Comparison of ENCODE assay signal across 9 cellular contexts in the genomic region with DNA sequence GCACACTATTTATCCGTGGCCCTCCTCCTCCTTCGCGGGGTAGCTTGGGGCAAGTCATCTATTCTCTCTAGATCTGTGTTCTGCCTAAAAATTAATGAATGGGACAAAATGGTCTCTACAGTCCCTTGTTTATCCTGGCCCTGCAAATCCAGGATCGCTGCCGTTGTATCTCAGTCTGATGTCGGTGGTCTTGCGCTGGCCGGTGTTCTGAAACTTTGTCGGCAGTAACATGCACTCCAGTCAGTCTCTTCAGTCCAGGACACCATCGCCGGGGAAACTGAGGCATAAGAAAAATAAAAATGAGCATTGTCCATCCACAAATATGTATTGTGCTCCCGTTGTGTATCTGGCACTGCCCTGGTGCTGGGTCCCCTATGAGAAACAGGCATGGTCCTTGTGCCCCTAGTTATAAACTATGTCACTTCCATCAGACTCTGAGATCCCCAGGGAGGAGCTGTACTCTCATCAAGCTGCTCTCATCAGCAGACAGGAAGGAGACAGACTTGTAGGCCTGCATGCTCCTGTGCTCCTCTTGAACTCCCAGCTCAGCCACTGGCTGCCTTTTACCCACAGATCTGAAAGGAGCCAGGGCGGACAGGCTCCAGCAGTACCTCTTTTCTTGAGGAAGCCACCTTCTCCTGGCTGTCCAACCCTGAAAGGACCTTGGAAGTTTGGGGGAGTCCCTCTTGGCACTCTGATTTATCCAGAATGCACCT. TPM values are rescaled to one million over a fixed set of nuclear protein-coding genes. Genes with fewer than 3 reads are reported as not detected.
A peak's percentile ranks its signal among the peaks of the same experiment; 100 is the strongest.
DNase-seq lines count a peak whose midpoint lies in the region; ATAC-seq, FAIRE-seq and TF ChIP-seq lines count a peak whose summit lies in the region.
"Had no signal": no experiment of that assay in that cellular context is flagged by ENCODE, and none has a peak within 500 bp of the region (broad histone marks: within the 10 kb centered on the region; RNA-seq: fewer than 3 reads in every experiment).

No MANE protein-coding gene starts in this region.

- peak overlapping the region; percentile 90 for H3K4me3 Mint-ChIP-seq in central memory CD8-positive, alpha-beta T cell
- peak overlapping the region; percentile 90 to 98 (median 96) for H3K4me3 Mint-ChIP-seq in naive thymus-derived CD4-positive, alpha-beta T cell

- H4K91ac ChIP-seq in IMR-90 (ENCODE audit: insufficient read depth, low read depth, low read length): no peak overlapping the region

- peaks cover 25% of the 10 kb centered on the region for H3K27me3 ChIP-seq in IMR-90 (ENCODE audit: control insufficient read depth, insufficient read depth, low read length)
- H3K27me3 ChIP-seq in naive thymus-derived CD4-positive, alpha-beta T cell (ENCODE audit: control insufficient read depth in 2 of 2, insufficient read depth in 2 of 2, low read length in 2 of 2): peaks cover 3 to 19% of the 10 kb centered on the region in 2 donors

- H3K4me2 ChIP-seq in A549 (peak overlapping the region; percentile 86), IMR-90 (ENCODE audit: low read depth, low read length) (peak overlapping the region; percentile 53; the same call in 1 of the 2 replicates)

- BruUV-seq in IMR-90 (replicated peaks; lab: Mats Ljungman, UMichigan): no TSS peak

- H3K9me3 ChIP-seq in A549 (no peaks in the 10 kb centered on the region), IMR-90 (ENCODE audit: control insufficient read depth, insufficient read depth, low read length) (no peaks in the 10 kb centered on the region)
- no peaks in the 10 kb centered on the region for H3K9me3 ChIP-seq in naive thymus-derived CD4-positive, alpha-beta T cell (ENCODE audit: control insufficient read depth in 2 of 3, low read length in 3 of 3)

- no peak overlapping the region for H3K56ac ChIP-seq in IMR-90 (ENCODE audit: extremely low read depth, insufficient read depth, low read length)

- WGBS in A549 (ENCODE audit: missing lambda C conversion rate): 78% methylated on average over 13 of the region's 13 CpGs
- 60% methylated on average over 6 of the region's 13 CpGs; no CpG with 5 or more reads in 1 of the 2 experiments for WGBS in IMR-90 (ENCODE audit: extremely low coverage in 2 of 2, insufficient read length in 1 of 2), 2 experiments

- H3K4ac ChIP-seq in IMR-90 (ENCODE audit: low read depth, low read length): no peak overlapping the region

- no peak overlapping the region for H2AK5ac ChIP-seq in IMR-90 (ENCODE audit: low read depth, low read length)

- TF ChIP-seq RAD21 in A549 (conservative IDR thresholded peaks at IDR 0.05 in 1 of 2, IDR thresholded peaks at IDR 0.05 in 1 of 2): no peak
- TF ChIP-seq RAD21 in IMR-90 (IDR thresholded peaks at IDR 0.05; ENCODE audit: low read length): no peak

- H3K4me3 ChIP-seq in A549: peak overlapping the region; percentile 60; the same call in 2 of the 3 replicates
- no peak overlapping the region for H3K4me3 ChIP-seq in IMR-90 (ENCODE audit: insufficient read depth, low read depth, low read length)
- H3K4me3 ChIP-seq in naive thymus-derived CD4-positive, alpha-beta T cell (ENCODE audit: low read length): peak overlapping the region; percentile 71

- in situ Hi-C loops in IMR-90 (cut with MboI; ENCODE audit: low sequenced_read_pairs): loop anchor here (25.0 kb wide), 2 partner anchors 276 to 501 kb away; partner anchors contain the start of gene CHCT1

- no peak overlapping the region for H3K9ac ChIP-seq in IMR-90 (ENCODE audit: low read depth, low read length)

- H2BK120ac ChIP-seq in IMR-90 (ENCODE audit: low read depth, low read length): no peak overlapping the region

- no peak overlapping the region for H3K14ac ChIP-seq in IMR-90 (replicated peaks; ENCODE audit: low read depth, low read length)

- intact Hi-C loops in IMR-90 (cut with micrococcal nuclease): loop anchor here (10.0 kb wide), 1 partner anchor 469 kb away; the partner anchor contains the start of gene PPM1D
- intact Hi-C loops in naive thymus-derived CD4-positive, alpha-beta T cell (cut with micrococcal nuclease): loop anchor here in 1 of 2 donors (10.0 kb wide), 2 partner anchors 389 to 469 kb away; partner anchors contain the start of genes APPBP2 and PPM1D

- H4K5ac ChIP-seq in IMR-90 (ENCODE audit: low read depth, low read length): no peak overlapping the region

- H3K79me1 ChIP-seq in IMR-90 (ENCODE audit: low read depth in 1 of 2, low read length in 2 of 2): peaks cover 16 to 27% of the 10 kb centered on the region in 2 experiments; a peak in 2 of 4 replicates

- DNase-seq in A549 (ENCODE audit: low read depth in 1 of 2, low spot score in 1 of 2) (no peak), IMR-90 (no peak), H54 (ENCODE audit: insufficient read length, low spot score) (no peak), DMS53 treated with DMSO at 0.1 percent for 48 hours (lab: John Stamatoyannopoulos, UW; ENCODE audit: unreplicated experiment) (no peak), NCI-H187 (lab: John Stamatoyannopoulos, UW) (no peak)
- no peak for DNase-seq in central memory CD8-positive, alpha-beta T cell (ENCODE audit: low spot score in 2 of 2)
- DNase-seq in naive thymus-derived CD4-positive, alpha-beta T cell: no peak

- no peak overlapping the region for H3K27ac ChIP-seq in A549
- H3K27ac ChIP-seq in IMR-90 (ENCODE audit: insufficient read depth, low read length): no peak overlapping the region
- H3K27ac ChIP-seq in naive thymus-derived CD4-positive, alpha-beta T cell (ENCODE audit: low read depth, low read length): no peak overlapping the region

- peaks cover 14% of the 10 kb centered on the region for H3K36me3 Mint-ChIP-seq in central memory CD8-positive, alpha-beta T cell (ENCODE audit: insufficient read depth)
- H3K36me3 Mint-ChIP-seq in naive thymus-derived CD4-positive, alpha-beta T cell: peaks cover 0 to 14% (median 8%) of the 10 kb centered on the region in 5 donors

- FAIRE-seq in A549 (lab: Jason Lieb, UNC) (no peak), H54 (lab: Jason Lieb, UNC) (no peak)

- peaks cover 8% of the 10 kb centered on the region for H3K9me1 ChIP-seq in IMR-90 (ENCODE audit: insufficient read depth, low read length)

- peaks cover 58% of the 10 kb centered on the region for H3K27me3 Mint-ChIP-seq in central memory CD8-positive, alpha-beta T cell
- H3K27me3 Mint-ChIP-seq in naive thymus-derived CD4-positive, alpha-beta T cell: peaks cover 21 to 49% (median 37%) of the 10 kb centered on the region in 5 donors

- TF ChIP-seq CTCF in A549 (IDR thresholded peaks at IDR 0.05) (no peak), IMR-90 (conservative IDR thresholded peaks at IDR 0.05; ENCODE audit: low read depth, low read length) (no peak)

- no peaks in the 10 kb centered on the region for H3K9me3 Mint-ChIP-seq in central memory CD8-positive, alpha-beta T cell
- H3K9me3 Mint-ChIP-seq in naive thymus-derived CD4-positive, alpha-beta T cell: peaks cover 0 to 2% (median 0%) of the 10 kb centered on the region in 11 donors

- CTCF ChIA-PET in A549 (lab: Yijun Ruan, JAX) (interaction anchor here (1.2 kb wide), 1 partner anchor 435 kb away, joined by 3 read pairs; no protein-coding TSS in a partner anchor), IMR-90 (lab: Yijun Ruan, JAX) (no interaction called here)
- CTCF ChIA-PET in naive thymus-derived CD4-positive, alpha-beta T cell (lab: Charles Lee): interaction anchor here (1.9 kb wide), 1 partner anchor 12 kb away, joined by 4 read pairs; no protein-coding TSS in a partner anchor

- no peak for ATAC-seq in A549
- ATAC-seq in IMR-90 (ENCODE audit: low read depth): no peak
- no peak for ATAC-seq in central memory CD8-positive, alpha-beta T cell (replicated peaks; ENCODE audit: extremely low read depth, poor library complexity, severe bottlenecking)
- no peak for ATAC-seq in naive thymus-derived CD4-positive, alpha-beta T cell
- ATAC-seq in HG02870 (IDR thresholded peaks at IDR 0.05; ENCODE audit: unreplicated experiment): no peak

- peak overlapping the region; percentile 94 for H2AFZ ChIP-seq in IMR-90 (replicated peaks; ENCODE audit: low read length, poor library complexity)

- H4K8ac ChIP-seq in IMR-90 (ENCODE audit: low read depth in 2 of 2, low read length in 2 of 2): 0 out of 4 replicates have a peak overlapping the region, but pooled peaks of 1 of the 2 experiments have one; percentile 30

- H2BK20ac ChIP-seq in IMR-90 (ENCODE audit: low read depth, low read length): no peak overlapping the region

- no peak overlapping the region for H3K18ac ChIP-seq in IMR-90 (ENCODE audit: low read depth, low read length)

- H2AK9ac ChIP-seq in IMR-90 (replicated peaks; ENCODE audit: low read depth, low read length, poor library complexity): no peak overlapping the region

- TF ChIP-seq POLR2A in A549 (IDR thresholded peaks at IDR 0.05; ENCODE audit: low read length) (no peak), IMR-90 (IDR thresholded peaks at IDR 0.05; ENCODE audit: low read depth, low read length) (no peak), H54 (IDR thresholded peaks at IDR 0.05; ENCODE audit: low read depth, low read length) (no peak)

- no peak overlapping the region for H3K23ac ChIP-seq in IMR-90 (ENCODE audit: low read depth, low read length)

- peaks cover 11% of the 10 kb centered on the region for H3K4me1 ChIP-seq in A549
- 0 out of 2 replicates have a peak, but pooled peaks cover under 1% of the 10 kb centered on the region for H3K4me1 ChIP-seq in IMR-90 (ENCODE audit: control insufficient read depth, insufficient read depth, low read length)
- H3K4me1 ChIP-seq in naive thymus-derived CD4-positive, alpha-beta T cell (ENCODE audit: control insufficient read depth in 2 of 2, insufficient read depth in 2 of 2, low read length in 2 of 2): peaks cover 3 to 12% of the 10 kb centered on the region in 2 donors

- H2BK15ac ChIP-seq in IMR-90 (ENCODE audit: low read depth, low read length): no peak overlapping the region

- POLR2A ChIA-PET in A549 (lab: Yijun Ruan, JAX): no interaction called here
- POLR2A ChIA-PET in IMR-90 (lab: Charles Lee; ENCODE audit: unreplicated experiment): no interaction called here
- POLR2A ChIA-PET in naive thymus-derived CD4-positive, alpha-beta T cell (lab: Charles Lee): interaction anchor here (0.6 to 1.1 kb wide), 2 partner anchors 58 to 502 kb away, joined by 3 read pairs; partner anchors contain the start of gene HEATR6

- no peak overlapping the region for H2BK5ac ChIP-seq in IMR-90 (ENCODE audit: low read depth, low read length, poor library complexity, severe bottlenecking)

- no peaks in the 10 kb centered on the region for H4K20me1 ChIP-seq in IMR-90 (ENCODE audit: insufficient read depth, low read length)

- peaks cover 33% of the 10 kb centered on the region for H3K4me1 Mint-ChIP-seq in central memory CD8-positive, alpha-beta T cell
- H3K4me1 Mint-ChIP-seq in naive thymus-derived CD4-positive, alpha-beta T cell: peaks cover 18 to 41% (median 34%) of the 10 kb centered on the region in 7 donors

- H3K36me3 ChIP-seq in IMR-90 (ENCODE audit: control insufficient read depth, insufficient read depth, low read length): peaks cover 4% of the 10 kb centered on the region; the same call in 1 of the 2 replicates
- H3K36me3 ChIP-seq in naive thymus-derived CD4-positive, alpha-beta T cell (ENCODE audit: control insufficient read depth in 2 of 3, insufficient read depth in 3 of 3, low read length in 3 of 3): peaks cover 0 to 3% (median 0%) of the 10 kb centered on the region in 3 experiments

- TF ChIP-seq EP300 in A549 (IDR thresholded peaks at IDR 0.05): no peak

- no peak overlapping the region for H3K27ac Mint-ChIP-seq in central memory CD8-positive, alpha-beta T cell (ENCODE audit: low read depth)
- H3K27ac Mint-ChIP-seq in naive thymus-derived CD4-positive, alpha-beta T cell: peak overlapping the region in 5 of 9 donors; percentile 28 to 87 (median 76)

- dilution Hi-C loops in IMR-90 (cut with HindIII; ENCODE audit: low sequenced_read_pairs, unreplicated experiment): no loop called here

RNA-seq across cellular contexts. Expression of gene CA4, which starts 13.7 kb away (rescaled TPM):
- 0.06 and 0.11 TPM in 2 replicates for polyA plus RNA-seq in A549 (2011; rRNA removed)
- polyA plus RNA-seq in A549 (2012; cell fraction: cytosol; rRNA removed): 0.05 and 0.07 TPM in 2 replicates
- 0.08 and 0.18 TPM in 2 replicates for polyA plus RNA-seq in A549 (2012; cell fraction: nucleus; rRNA removed)
- polyA plus RNA-seq in A549 (2017; fragmentation: RNase III; extraction: RNeasy Plus Mini Kit Qiagen cat#74134 plus additional on column Dnase treatment): 0.11 TPM in 1 of 3 replicates, not detected in the others
- not detected in 2 replicates for polyA minus RNA-seq in A549 (2011; rRNA and poly(A)+ RNA removed)
- total RNA-seq in IMR-90 (2012; rRNA removed): not detected in 2 replicates
- polyA plus RNA-seq in IMR-90 (2012; rRNA removed): not detected in 2 replicates
- not detected in 2 replicates for polyA plus RNA-seq in IMR-90 (2012; cell fraction: cytosol; rRNA removed)
- polyA plus RNA-seq in IMR-90 (2012; cell fraction: nucleus; rRNA removed; ENCODE audit: low replicate concordance): not detected in 2 replicates
- not detected for total RNA-seq in naive thymus-derived CD4-positive, alpha-beta T cell
- polyA plus RNA-seq in naive thymus-derived CD4-positive, alpha-beta T cell: not detected
- total RNA-seq: Daoy had no signal

RNA-seq across cellular contexts. Expression of gene HEATR6, which starts 57.4 kb away (rescaled TPM):
- polyA plus RNA-seq in A549 (2011; rRNA removed) (44.0 and 47.6 TPM in 2 replicates), A549 (2017; fragmentation: RNase III; extraction: RNeasy Plus Mini Kit Qiagen cat#74134 plus additional on column Dnase treatment) (20.7 to 22.9 TPM (median 21.1 TPM) in 3 replicates), IMR-90 (2012; rRNA removed) (16.7 and 20.2 TPM in 2 replicates)
- 18.3 and 20.0 TPM in 2 replicates for polyA plus RNA-seq in A549 (2012; cell fraction: cytosol; rRNA removed)
- 57.9 and 68.1 TPM in 2 replicates for polyA plus RNA-seq in A549 (2012; cell fraction: nucleus; rRNA removed)
- polyA minus RNA-seq in A549 (2011; rRNA and poly(A)+ RNA removed): 64.2 and 69.9 TPM in 2 replicates
- 25.6 and 27.6 TPM in 2 replicates for total RNA-seq in IMR-90 (2012; rRNA removed)
- 6.2 and 14.9 TPM in 2 replicates for polyA plus RNA-seq in IMR-90 (2012; cell fraction: cytosol; rRNA removed)
- polyA plus RNA-seq in IMR-90 (2012; cell fraction: nucleus; rRNA removed; ENCODE audit: low replicate concordance): 38.1 and 58.8 TPM in 2 replicates
- 10 to 100 TPM; 16.9 to 34.7 (median 19.1) TPM for total RNA-seq in naive thymus-derived CD4-positive, alpha-beta T cell
- 10 to 100 TPM; 10.3 to 10.6 TPM for polyA plus RNA-seq in naive thymus-derived CD4-positive, alpha-beta T cell
